9 cellular contexts compared by ENCODE assay signal in genomic region chr9:84293001-84293798, GRCh38. TPM values are rescaled to one million over a fixed set of nuclear protein-coding genes. Genes with fewer than 3 reads are reported as not detected.
DNase-seq lines count a peak whose midpoint lies in the region; ATAC-seq and TF ChIP-seq lines count a peak whose summit lies in the region.
"Had no signal": no experiment of that assay in that cellular context is flagged by ENCODE, and none has a peak within 500 bp of the region (broad histone marks: within the 10 kb centered on the region; RNA-seq: fewer than 3 reads in every experiment).

No MANE protein-coding gene starts in this region.

- H3K27me3 Mint-ChIP-seq in neural progenitor cell (ENCODE audit: insufficient read depth, low read depth) = peaks cover 9% of the 10 kb centered on the region

- no peaks in the 10 kb centered on the region for H3K9me3 Mint-ChIP-seq in neural progenitor cell

- peak; percentile 42 for ATAC-seq in HG02588 (IDR thresholded peaks at IDR 0.05; ENCODE audit: unreplicated experiment)

- H3K36me3 Mint-ChIP-seq in neural progenitor cell = no peaks in the 10 kb centered on the region

- H3K4me1 ChIP-seq in Loucy (ENCODE audit: insufficient read depth, low read length, poor library complexity, severe bottlenecking) (no peaks in the 10 kb centered on the region), neural progenitor cell (peaks cover 8% of the 10 kb centered on the region)

- H3K9ac ChIP-seq in Loucy (ENCODE audit: low read depth, low read length, poor library complexity, severe bottlenecking) (no peak overlapping the region), neural progenitor cell (no peak overlapping the region)

- H3K4me1 Mint-ChIP-seq in neural progenitor cell = peaks cover 5% of the 10 kb centered on the region

- peak; percentile 14 for DNase-seq in activated CD4-positive, alpha-beta T cell treated with anti-CD3 and anti-CD28 coated beads for 48 hours
- DNase-seq in activated CD4-positive, alpha-beta T cell treated with anti-CD3 and anti-CD28 coated beads, Interleukin-2, amount 50 U/mL, for 4 hours = no peak
- DNase-seq in neural progenitor cell (ENCODE audit: low spot score) (no peak), NCI-H2227 (lab: John Stamatoyannopoulos, UW; ENCODE audit: unreplicated experiment) (no peak), cerebellar cortex (ENCODE audit: low spot score) (no peak), D341Med (ENCODE audit: low spot score) (no peak)
- DNase-seq: caudate nucleus had no signal

- H3K36me3 ChIP-seq in Loucy (ENCODE audit: insufficient read depth, low read length) = no peaks in the 10 kb centered on the region
- H3K36me3 ChIP-seq in neural progenitor cell = no peaks in the 10 kb centered on the region

- no peak overlapping the region for H3K27ac ChIP-seq in neural progenitor cell

- H4K20me1 ChIP-seq in Loucy (ENCODE audit: insufficient read depth, low read length, poor library complexity, severe bottlenecking) (no peaks in the 10 kb centered on the region), neural progenitor cell (ENCODE audit: low read depth) (no peaks in the 10 kb centered on the region)

- H3K27ac Mint-ChIP-seq in neural progenitor cell = peak overlapping the region; percentile 65

- H3F3A ChIP-seq in Loucy (ENCODE audit: low read depth) (no peaks in the 10 kb centered on the region), neural progenitor cell (ENCODE audit: low read depth) (no peaks in the 10 kb centered on the region)

- H3K9me3 ChIP-seq in Loucy (ENCODE audit: insufficient read depth, low read depth, low read length) = no peaks in the 10 kb centered on the region
- no peaks in the 10 kb centered on the region for H3K9me3 ChIP-seq in neural progenitor cell (ENCODE audit: low read depth)

- no peak overlapping the region for H3K4me3 Mint-ChIP-seq in neural progenitor cell

- H3K27me3 ChIP-seq in Loucy (ENCODE audit: insufficient read depth, low read length, poor library complexity, severe bottlenecking) (no peaks in the 10 kb centered on the region), neural progenitor cell (no peaks in the 10 kb centered on the region)

- TF ChIP-seq CTCF in Loucy (conservative IDR thresholded peaks at IDR 0.05; ENCODE audit: low read length) = no peak
- TF ChIP-seq CTCF in neural progenitor cell (IDR thresholded peaks at IDR 0.05) = no peak

- H3K4me3 ChIP-seq in Loucy (ENCODE audit: low read length, poor library complexity, severe bottlenecking) = no peak overlapping the region
- H3K4me3 ChIP-seq in neural progenitor cell = no peak overlapping the region

- H2AFZ ChIP-seq in Loucy (ENCODE audit: low read length) (peak overlapping the region; percentile 6; the same call in 1 of the 2 replicates), neural progenitor cell (replicated peaks) (no peak overlapping the region)

- no peaks in the 10 kb centered on the region for H3K79me2 ChIP-seq in Loucy (ENCODE audit: insufficient read depth, low read length)
- no peaks in the 10 kb centered on the region for H3K79me2 ChIP-seq in neural progenitor cell (ENCODE audit: low read depth)

- H3K4me2 ChIP-seq in Loucy (ENCODE audit: low read depth, low read length, poor library complexity, severe bottlenecking) = peak overlapping the region; percentile 25
- no peak overlapping the region for H3K4me2 ChIP-seq in neural progenitor cell

- H3K9me2 ChIP-seq in Loucy (replicated peaks; ENCODE audit: low read depth, low read length) = no peaks in the 10 kb centered on the region

RNA-seq across cellular contexts. Expression of gene SLC28A3, which starts 47.4 kb away (rescaled TPM):
- total RNA-seq in neural progenitor cell (ENCODE audit: low replicate concordance) = 0.06 TPM in 1 of 2 replicates, not detected in the other
